In genomic region chr9:96150324-96151023, GRCh38 we compare ENCODE assay signal across 8 cellular contexts.
DNase-seq lines count a peak whose midpoint lies in the region; ATAC-seq lines count a peak whose summit lies in the region.

No MANE protein-coding gene starts in this region.

- H3K36me3 ChIP-seq in naive thymus-derived CD4-positive, alpha-beta T cell (ENCODE audit: control insufficient read depth in 2 of 3, insufficient read depth in 3 of 3, low read length in 3 of 3) = no peaks in the 10 kb centered on the region

- CTCF ChIA-PET in naive thymus-derived CD4-positive, alpha-beta T cell (lab: Charles Lee) = interaction anchor here (0.9 kb wide), 1 partner anchor 55 kb away, joined by 4 read pairs; no protein-coding TSS in a partner anchor

- H3K27ac Mint-ChIP-seq in naive thymus-derived CD4-positive, alpha-beta T cell = peak overlapping the region in 5 of 9 donors; percentile 3 to 75 (median 42)

- H3K4me1 Mint-ChIP-seq in naive thymus-derived CD4-positive, alpha-beta T cell = peaks cover 8 to 36% (median 24%) of the 10 kb centered on the region in 7 donors

- DNase-seq in GM19238 (ENCODE audit: insufficient read length, low spot score) (peak; percentile 39), NCI-H2171 (lab: John Stamatoyannopoulos, UW) (no peak), EL (no peak), SHP77 treated with DMSO at 0.1 percent for 48 hours (lab: John Stamatoyannopoulos, UW) (no peak), pons (ENCODE audit: low spot score) (no peak)
- peak; percentile 45 to 46 for DNase-seq in activated CD4-positive, alpha-beta T cell treated with anti-CD3 and anti-CD28 coated beads for 4 hours
- peak in 6 of 9 donors; percentile 9 to 47 (median 20) for DNase-seq in naive thymus-derived CD4-positive, alpha-beta T cell

- no peaks in the 10 kb centered on the region for H3K27me3 ChIP-seq in naive thymus-derived CD4-positive, alpha-beta T cell (ENCODE audit: control insufficient read depth in 2 of 2, insufficient read depth in 2 of 2, low read length in 2 of 2)

- no peak overlapping the region for H3K4me3 ChIP-seq in naive thymus-derived CD4-positive, alpha-beta T cell (ENCODE audit: low read length)

- no peak overlapping the region for H3K27ac ChIP-seq in naive thymus-derived CD4-positive, alpha-beta T cell (ENCODE audit: low read depth, low read length)

- no peaks in the 10 kb centered on the region for H3K36me3 Mint-ChIP-seq in naive thymus-derived CD4-positive, alpha-beta T cell

- H3K27me3 Mint-ChIP-seq in naive thymus-derived CD4-positive, alpha-beta T cell = peaks cover 13 to 37% (median 20%) of the 10 kb centered on the region in 5 donors

- intact Hi-C loops in naive thymus-derived CD4-positive, alpha-beta T cell (cut with micrococcal nuclease) = no loop called here

- peak; percentile 82 for ATAC-seq in HG03103 (IDR thresholded peaks at IDR 0.05; ENCODE audit: low read depth, unreplicated experiment)
- peak; percentile 85 for ATAC-seq in naive thymus-derived CD4-positive, alpha-beta T cell

- peaks cover 8 to 17% of the 10 kb centered on the region in 2 donors for H3K4me1 ChIP-seq in naive thymus-derived CD4-positive, alpha-beta T cell (ENCODE audit: control insufficient read depth in 2 of 2, insufficient read depth in 2 of 2, low read length in 2 of 2)

- H3K4me3 Mint-ChIP-seq in naive thymus-derived CD4-positive, alpha-beta T cell = peak overlapping the region; percentile 14 to 82 (median 78)

- POLR2A ChIA-PET in naive thymus-derived CD4-positive, alpha-beta T cell (lab: Charles Lee) = no interaction called here

- no peaks in the 10 kb centered on the region for H3K9me3 Mint-ChIP-seq in naive thymus-derived CD4-positive, alpha-beta T cell

- H3K9me3 ChIP-seq in naive thymus-derived CD4-positive, alpha-beta T cell (ENCODE audit: control insufficient read depth in 2 of 3, low read length in 3 of 3) = no peaks in the 10 kb centered on the region

Comparison
In these comparisons a context has a peak if more than half of its experiments do, and no peak if none do; other contexts are left out.
1. DNase-seq: peak in GM19238 (single experiment), activated CD4-positive, alpha-beta T cell treated with anti-CD3 and anti-CD28 coated beads for 4 hours (2 of 2) and naive thymus-derived CD4-positive, alpha-beta T cell (6 of 9); none in NCI-H2171 (single experiment), EL (single experiment), SHP77 treated with DMSO at 0.1 percent for 48 hours (single experiment) and pons (single experiment).